ENCODE assay signal across 27 cellular contexts in the genomic region with DNA sequence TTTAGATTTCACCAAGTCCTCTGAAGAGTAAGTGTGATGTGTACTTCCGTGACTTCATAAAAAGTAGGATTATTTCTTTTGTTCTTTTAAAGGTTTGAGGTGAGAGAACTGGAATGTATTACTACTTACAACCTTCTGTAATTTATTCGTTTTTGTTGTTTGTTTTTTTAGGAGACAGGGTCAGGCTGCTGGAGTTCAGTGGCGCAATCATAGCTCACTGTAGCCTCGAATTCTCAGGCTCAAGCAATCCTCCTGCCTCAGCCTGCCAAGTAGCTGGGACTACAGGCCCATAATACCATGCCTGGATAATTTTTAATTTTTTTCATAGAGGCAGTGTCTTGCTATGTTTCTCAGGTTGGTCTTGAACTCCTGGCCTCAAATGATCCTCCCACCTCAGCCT.
"Had no signal": no experiment of that assay in that cellular context is flagged by ENCODE, and none has a peak within 500 bp of the region (broad histone marks: within the 10 kb centered on the region; RNA-seq: fewer than 3 reads in every experiment).

No MANE protein-coding gene starts in this region.

- H3K4me1 ChIP-seq: colonic mucosa, pancreas, right lobe of liver, tibial nerve, upper lobe of left lung had no signal

- H3K36me3 ChIP-seq: neutrophil, thoracic aorta had no signal

- H3K4me3 Mint-ChIP-seq: dendritic cell treated with granulocyte-macrophage colony-stimulating factor and Interleukin-4, amounts not matched to agents 40 ng/mL and 50 ng/mL, for 4 days; endodermal cell; immature natural killer cell; memory B cell; mesothelial cell of epicardium; naive B cell; natural killer cell treated with Interleukin-12 subunit alpha and Interleukin-12 subunit beta and Interleukin-15 and Interleukin-18, amount 100 ng/mL, for 72 hours; neural crest cell; stimulated activated naive B cell treated with anti-CD40 and anti-IgM and Interleukin-4, amounts not matched to agents 10 μg/mL and 1 μg/mL and 100 μg/mL, for 72 hours; stimulated activated naive CD8-positive, alpha-beta T cell treated with anti-CD3 and anti-CD28 coated beads, Interleukin-15, Interleukin-2, amounts not matched to agents 100 ng/mL and 50 ng/mL, for 24 hours had no signal

- H3K9me3 Mint-ChIP-seq: dendritic cell treated with granulocyte-macrophage colony-stimulating factor and Interleukin-4, amounts not matched to agents 40 ng/mL and 50 ng/mL, for 4 days; endodermal cell; memory B cell; mesothelial cell of epicardium; naive B cell; natural killer cell treated with Interleukin-12 subunit alpha and Interleukin-12 subunit beta and Interleukin-15 and Interleukin-18, amount 100 ng/mL, for 72 hours; neural crest cell; stimulated activated naive B cell treated with anti-CD40 and anti-IgM and Interleukin-4, amounts not matched to agents 10 μg/mL and 1 μg/mL and 100 μg/mL, for 72 hours; stimulated activated naive CD8-positive, alpha-beta T cell treated with anti-CD3 and anti-CD28 coated beads, Interleukin-15, Interleukin-2, amounts not matched to agents 100 ng/mL and 50 ng/mL, for 24 hours had no signal

- DNase-seq: colonic mucosa; effector CD8-positive, alpha-beta T cell; endodermal cell; hypothalamus; immature natural killer cell; left ventricle myocardium superior; mucosa of descending colon; naive B cell; pancreas; right lobe of liver; small intestine; stimulated activated CD4-positive, alpha-beta T cell treated with anti-CD3 and anti-CD28 coated beads, Interleukin-15, amount 100 ng/mL, for 24 hours; stimulated activated CD4-positive, alpha-beta T cell treated with anti-CD3 and anti-CD28 coated beads, Interleukin-2, amount 100 ng/mL, for 48 hours; stimulated activated naive B cell treated with anti-CD40 and anti-IgM and Interleukin-4, amounts not matched to agents 10 μg/mL and 1 μg/mL and 100 μg/mL, for 72 hours; upper lobe of left lung had no signal

- H3K4me1 Mint-ChIP-seq: endodermal cell; immature natural killer cell; memory B cell; mesothelial cell of epicardium; naive B cell; stimulated activated naive B cell treated with anti-CD40 and anti-IgM and Interleukin-4, amounts not matched to agents 10 μg/mL and 1 μg/mL and 100 μg/mL, for 72 hours had no signal

- H3K27ac ChIP-seq: colonic mucosa, epithelial cell of prostate, neutrophil, pancreas, right lobe of liver, thoracic aorta, tibial nerve, upper lobe of left lung had no signal

- H3K9me3 ChIP-seq: colonic mucosa, mucosa of descending colon, neutrophil, pancreas, right lobe of liver, thoracic aorta, tibial nerve, upper lobe of left lung had no signal

- H3K36me3 Mint-ChIP-seq: immature natural killer cell; memory B cell; naive B cell; natural killer cell treated with Interleukin-12 subunit alpha and Interleukin-12 subunit beta and Interleukin-15 and Interleukin-18, amount 100 ng/mL, for 72 hours; stimulated activated naive B cell treated with anti-CD40 and anti-IgM and Interleukin-4, amounts not matched to agents 10 μg/mL and 1 μg/mL and 100 μg/mL, for 72 hours had no signal

- H3K27ac Mint-ChIP-seq: dendritic cell treated with granulocyte-macrophage colony-stimulating factor and Interleukin-4, amounts not matched to agents 40 ng/mL and 50 ng/mL, for 4 days; immature natural killer cell; memory B cell; mesothelial cell of epicardium; naive B cell; natural killer cell treated with Interleukin-12 subunit alpha and Interleukin-12 subunit beta and Interleukin-15 and Interleukin-18, amount 100 ng/mL, for 72 hours; stimulated activated naive B cell treated with anti-CD40 and anti-IgM and Interleukin-4, amounts not matched to agents 10 μg/mL and 1 μg/mL and 100 μg/mL, for 72 hours; stimulated activated naive CD8-positive, alpha-beta T cell treated with anti-CD3 and anti-CD28 coated beads, Interleukin-15, Interleukin-2, amounts not matched to agents 100 ng/mL and 50 ng/mL, for 24 hours had no signal

- H3K27me3 Mint-ChIP-seq: dendritic cell treated with granulocyte-macrophage colony-stimulating factor and Interleukin-4, amounts not matched to agents 40 ng/mL and 50 ng/mL, for 4 days; memory B cell had no signal

- H3K27me3 ChIP-seq: colonic mucosa, neutrophil, pancreas, right lobe of liver, tibial nerve, upper lobe of left lung had no signal

- ATAC-seq: esophagus mucosa; left ventricle myocardium superior; mucosa of descending colon; natural killer cell treated with Interleukin-12 subunit alpha and Interleukin-12 subunit beta and Interleukin-15 and Interleukin-18, amount 100 ng/mL, for 72 hours; right lobe of liver; stimulated activated naive B cell treated with anti-CD40 and anti-IgM and Interleukin-4, amounts not matched to agents 10 μg/mL and 1 μg/mL and 100 μg/mL, for 72 hours had no signal

- H3K4me3 ChIP-seq: colonic mucosa, lung, mucosa of descending colon, pancreas, right lobe of liver, thoracic aorta, tibial nerve, upper lobe of left lung had no signal
